In the genomic region with DNA sequence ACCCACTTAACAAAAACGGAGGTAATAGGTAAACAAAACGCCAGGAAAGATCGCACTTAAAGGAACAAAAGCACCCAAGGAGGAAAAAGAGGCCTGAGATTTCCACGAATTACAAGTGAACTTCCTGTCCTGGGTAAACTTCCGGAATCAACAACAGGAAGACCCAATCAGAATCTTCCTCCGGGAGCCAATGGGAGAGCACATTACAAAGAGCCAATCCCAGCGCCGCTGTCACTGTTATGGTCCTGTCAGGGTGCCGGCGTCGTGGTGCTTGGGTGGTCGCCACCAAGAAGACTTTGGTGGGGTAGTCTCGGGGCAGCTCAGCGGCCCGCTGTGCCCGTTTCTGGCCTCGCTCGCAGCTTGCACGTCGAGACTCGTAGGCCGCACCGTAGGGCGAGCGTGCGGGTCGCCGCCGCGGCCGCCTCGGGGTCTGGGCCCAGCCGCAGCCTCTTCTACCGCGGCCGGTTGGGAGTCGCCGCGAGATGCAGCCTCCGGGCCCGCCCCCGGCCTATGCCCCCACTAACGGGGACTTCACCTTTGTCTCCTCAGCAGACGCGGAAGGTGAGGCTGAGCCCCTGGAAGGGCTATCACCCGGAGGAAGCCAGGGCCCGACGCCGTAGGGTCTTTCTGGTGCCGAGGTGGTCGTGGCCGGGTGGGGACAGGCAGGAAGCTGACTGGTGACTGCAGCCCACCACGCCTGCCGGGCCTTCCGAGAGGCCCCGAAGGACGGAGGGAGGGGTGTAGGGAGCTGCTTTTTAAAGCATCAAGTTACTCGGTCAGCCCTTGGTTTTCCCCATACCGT, we compare ENCODE assay signal across 8 cellular contexts. TPM values are rescaled to one million over a fixed set of nuclear protein-coding genes. Genes with fewer than 3 reads are reported as not detected.
DNase-seq lines count a peak whose midpoint lies in the region; FAIRE-seq and TF ChIP-seq lines count a peak whose summit lies in the region.

A gene (plus strand): TSS at position 231 of the 802 bp plus-strand sequence. CDS start 252 bp downstream, at position 483.

- H3K36me3 ChIP-seq in Loucy (ENCODE audit: insufficient read depth, low read length): no peaks in the 10 kb centered on the region

- no peaks in the 10 kb centered on the region for H3K27me3 Mint-ChIP-seq in nephron (ENCODE audit: low read depth)
- H3K27me3 Mint-ChIP-seq in stimulated activated naive CD8-positive, alpha-beta T cell treated with anti-CD3 and anti-CD28 coated beads, Interleukin-15, Interleukin-2, amounts not matched to agents 100 ng/mL and 50 ng/mL, for 24 hours: peaks cover 5% of the 10 kb centered on the region

- H3K4me1 Mint-ChIP-seq in nephron: peaks cover 11% of the 10 kb centered on the region
- peaks cover 30% of the 10 kb centered on the region for H3K4me1 Mint-ChIP-seq in stimulated activated naive CD8-positive, alpha-beta T cell treated with anti-CD3 and anti-CD28 coated beads, Interleukin-15, Interleukin-2, amounts not matched to agents 100 ng/mL and 50 ng/mL, for 24 hours (ENCODE audit: low read depth)

- FAIRE-seq in H54 (lab: Jason Lieb, UNC): peak; percentile 94

- H3K9ac ChIP-seq in Loucy (ENCODE audit: low read depth, low read length, poor library complexity, severe bottlenecking): peak within 1 kb of the TSS; percentile 92

- peak within 1 kb of the TSS; percentile 89 to 93 (median 93) for H3K4me3 Mint-ChIP-seq in nephron
- H3K4me3 Mint-ChIP-seq in stimulated activated naive CD8-positive, alpha-beta T cell treated with anti-CD3 and anti-CD28 coated beads, Interleukin-15, Interleukin-2, amounts not matched to agents 100 ng/mL and 50 ng/mL, for 24 hours: peak within 1 kb of the TSS; percentile 95

- H3K79me2 ChIP-seq in Loucy (ENCODE audit: insufficient read depth, low read length): peaks cover 45% of the 10 kb centered on the region

- H2AFZ ChIP-seq in Loucy (ENCODE audit: low read length): peak within 1 kb of the TSS; percentile 93

- no peaks in the 10 kb centered on the region for H3K9me2 ChIP-seq in Loucy (replicated peaks; ENCODE audit: low read depth, low read length)

- H3K4me3 ChIP-seq in Loucy (ENCODE audit: low read length, poor library complexity, severe bottlenecking): peak within 1 kb of the TSS; percentile 94
- peak within 1 kb of the TSS; percentile 97 for H3K4me3 ChIP-seq in fibroblast of the aortic adventitia (ENCODE audit: low read depth, low read length)

- no peaks in the 10 kb centered on the region for H3K27me3 ChIP-seq in Loucy (ENCODE audit: insufficient read depth, low read length, poor library complexity, severe bottlenecking)

- DNase-seq in EL (peak; percentile 92), H54 (ENCODE audit: insufficient read length, low spot score) (peak; percentile 94), fibroblast of the aortic adventitia (ENCODE audit: low read depth) (peak; percentile 96)
- peak; percentile 77 for DNase-seq in activated T-helper 9 cell treated with anti-CD3 and anti-CD28 coated beads, Interleukin-2, amount 50 U/mL, for 16 hours (ENCODE audit: low read depth)

- H3K9me3 Mint-ChIP-seq in nephron: peaks cover 3% of the 10 kb centered on the region
- H3K9me3 Mint-ChIP-seq in stimulated activated naive CD8-positive, alpha-beta T cell treated with anti-CD3 and anti-CD28 coated beads, Interleukin-15, Interleukin-2, amounts not matched to agents 100 ng/mL and 50 ng/mL, for 24 hours: no peaks in the 10 kb centered on the region

- H3F3A ChIP-seq in Loucy (ENCODE audit: low read depth): no peaks in the 10 kb centered on the region

- H3K27ac Mint-ChIP-seq in nephron: peak within 1 kb of the TSS; percentile 94 to 98 (median 97)
- peak within 1 kb of the TSS; percentile 97 for H3K27ac Mint-ChIP-seq in stimulated activated naive CD8-positive, alpha-beta T cell treated with anti-CD3 and anti-CD28 coated beads, Interleukin-15, Interleukin-2, amounts not matched to agents 100 ng/mL and 50 ng/mL, for 24 hours

- peak within 1 kb of the TSS; percentile 86 for H3K4me2 ChIP-seq in Loucy (ENCODE audit: low read depth, low read length, poor library complexity, severe bottlenecking)

- H4K20me1 ChIP-seq in Loucy (ENCODE audit: insufficient read depth, low read length, poor library complexity, severe bottlenecking): peaks cover 13% of the 10 kb centered on the region

- TF ChIP-seq CTCF in Loucy (conservative IDR thresholded peaks at IDR 0.05; ENCODE audit: low read length) (no peak), fibroblast of the aortic adventitia (IDR thresholded peaks at IDR 0.05; ENCODE audit: insufficient read depth, low read length) (no peak), nephron (IDR thresholded peaks at IDR 0.05; ENCODE audit: unreplicated experiment in 3 of 3) (no peak)

- H3K9me3 ChIP-seq in Loucy (ENCODE audit: insufficient read depth, low read depth, low read length): no peaks in the 10 kb centered on the region

- TF ChIP-seq POLR2A in H54 (IDR thresholded peaks at IDR 0.05; ENCODE audit: low read depth, low read length) (peak; percentile 34; the same call in 1 of the 2 replicates), Raji (IDR thresholded peaks at IDR 0.05; ENCODE audit: insufficient read depth, low read depth, low read length) (peak; percentile 67; the same call in 1 of the 2 replicates)

- H3K36me3 Mint-ChIP-seq in nephron (ENCODE audit: low read depth): peaks cover 18% of the 10 kb centered on the region
- peaks cover 7% of the 10 kb centered on the region for H3K36me3 Mint-ChIP-seq in stimulated activated naive CD8-positive, alpha-beta T cell treated with anti-CD3 and anti-CD28 coated beads, Interleukin-15, Interleukin-2, amounts not matched to agents 100 ng/mL and 50 ng/mL, for 24 hours (ENCODE audit: low read depth)

- peaks cover 12% of the 10 kb centered on the region for H3K4me1 ChIP-seq in Loucy (ENCODE audit: insufficient read depth, low read length, poor library complexity, severe bottlenecking)

RNA-seq across cellular contexts. Expression of the gene that starts here (rescaled TPM):
- total RNA-seq in fibroblast of the aortic adventitia (ENCODE audit: low replicate concordance): 27.1 and 56.1 TPM in 2 replicates

Comparison
In these comparisons a context has a peak if more than half of its experiments do, and no peak if none do; other contexts are left out.
1. Peak in every context shown above with its lines: DNase-seq and H3K4me3 ChIP-seq.